ENCODE assay signal across 1 cellular context in the genomic region with DNA sequence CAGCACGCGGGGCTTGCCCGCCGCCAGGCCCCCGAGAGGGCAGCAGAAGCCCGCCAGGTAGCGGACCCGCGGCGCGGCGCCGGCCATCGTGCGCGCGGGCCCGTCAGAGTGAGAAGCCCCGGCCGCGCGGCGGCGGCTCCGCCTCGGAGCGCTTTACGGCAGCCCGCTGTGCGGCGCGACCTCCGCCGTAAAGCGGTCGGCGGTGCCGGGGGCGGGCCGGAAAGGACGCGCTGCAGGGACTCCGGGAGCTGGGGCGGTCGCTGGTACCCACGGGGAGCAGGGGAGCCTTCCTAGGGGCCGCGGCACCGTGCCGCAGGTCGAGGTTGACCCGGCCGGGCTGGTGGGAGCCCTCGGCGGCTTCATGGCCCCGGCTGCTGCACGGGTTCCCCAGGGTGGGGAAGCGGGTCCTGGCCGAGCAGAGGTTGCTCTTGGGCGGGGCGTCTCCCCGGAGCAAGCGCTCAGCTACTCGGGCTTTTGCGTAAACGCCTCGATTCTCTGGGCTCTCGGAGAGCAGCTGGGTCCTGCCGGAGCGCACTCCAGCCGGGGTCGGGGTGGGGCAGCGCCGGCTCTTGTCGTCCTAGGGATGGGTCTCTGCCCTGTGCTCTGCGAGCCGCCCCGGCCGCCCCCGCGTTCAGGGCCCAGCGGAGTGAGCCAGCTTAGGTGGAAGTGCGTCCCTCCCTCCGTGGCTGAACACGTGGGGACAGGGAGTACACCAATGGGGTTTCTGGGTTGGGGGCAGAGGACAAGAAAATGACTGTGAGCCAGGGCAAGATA.
TF ChIP-seq lines count a peak whose summit lies in the region.

A gene with protein sequence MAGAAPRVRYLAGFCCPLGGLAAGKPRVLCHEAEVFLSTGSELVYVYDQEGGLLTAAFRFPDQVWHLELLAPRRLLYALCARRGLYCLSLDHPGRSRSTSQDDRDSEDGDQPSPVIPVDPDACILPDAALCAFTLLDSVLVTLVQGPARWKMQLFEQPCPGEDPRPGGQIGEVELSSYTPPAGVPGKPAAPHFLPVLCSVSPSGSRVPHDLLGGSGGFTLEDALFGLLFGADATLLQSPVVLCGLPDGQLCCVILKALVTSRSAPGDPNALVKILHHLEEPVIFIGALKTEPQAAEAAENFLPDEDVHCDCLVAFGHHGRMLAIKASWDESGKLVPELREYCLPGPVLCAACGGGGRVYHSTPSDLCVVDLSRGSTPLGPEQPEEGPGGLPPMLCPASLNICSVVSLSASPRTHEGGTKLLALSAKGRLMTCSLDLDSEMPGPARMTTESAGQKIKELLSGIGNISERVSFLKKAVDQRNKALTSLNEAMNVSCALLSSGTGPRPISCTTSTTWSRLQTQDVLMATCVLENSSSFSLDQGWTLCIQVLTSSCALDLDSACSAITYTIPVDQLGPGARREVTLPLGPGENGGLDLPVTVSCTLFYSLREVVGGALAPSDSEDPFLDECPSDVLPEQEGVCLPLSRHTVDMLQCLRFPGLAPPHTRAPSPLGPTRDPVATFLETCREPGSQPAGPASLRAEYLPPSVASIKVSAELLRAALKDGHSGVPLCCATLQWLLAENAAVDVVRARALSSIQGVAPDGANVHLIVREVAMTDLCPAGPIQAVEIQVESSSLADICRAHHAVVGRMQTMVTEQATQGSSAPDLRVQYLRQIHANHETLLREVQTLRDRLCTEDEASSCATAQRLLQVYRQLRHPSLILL (minus strand): TSS at position 110 of the 774 bp plus-strand sequence. CDS start 23 bp downstream, at position 87.

TF ChIP-seq in K562, 482 proteins besides CTCF, POLR2A, EP300 and RAD21 (continued from another document and continues in another):
- TF ChIP-seq, protein P1, sequence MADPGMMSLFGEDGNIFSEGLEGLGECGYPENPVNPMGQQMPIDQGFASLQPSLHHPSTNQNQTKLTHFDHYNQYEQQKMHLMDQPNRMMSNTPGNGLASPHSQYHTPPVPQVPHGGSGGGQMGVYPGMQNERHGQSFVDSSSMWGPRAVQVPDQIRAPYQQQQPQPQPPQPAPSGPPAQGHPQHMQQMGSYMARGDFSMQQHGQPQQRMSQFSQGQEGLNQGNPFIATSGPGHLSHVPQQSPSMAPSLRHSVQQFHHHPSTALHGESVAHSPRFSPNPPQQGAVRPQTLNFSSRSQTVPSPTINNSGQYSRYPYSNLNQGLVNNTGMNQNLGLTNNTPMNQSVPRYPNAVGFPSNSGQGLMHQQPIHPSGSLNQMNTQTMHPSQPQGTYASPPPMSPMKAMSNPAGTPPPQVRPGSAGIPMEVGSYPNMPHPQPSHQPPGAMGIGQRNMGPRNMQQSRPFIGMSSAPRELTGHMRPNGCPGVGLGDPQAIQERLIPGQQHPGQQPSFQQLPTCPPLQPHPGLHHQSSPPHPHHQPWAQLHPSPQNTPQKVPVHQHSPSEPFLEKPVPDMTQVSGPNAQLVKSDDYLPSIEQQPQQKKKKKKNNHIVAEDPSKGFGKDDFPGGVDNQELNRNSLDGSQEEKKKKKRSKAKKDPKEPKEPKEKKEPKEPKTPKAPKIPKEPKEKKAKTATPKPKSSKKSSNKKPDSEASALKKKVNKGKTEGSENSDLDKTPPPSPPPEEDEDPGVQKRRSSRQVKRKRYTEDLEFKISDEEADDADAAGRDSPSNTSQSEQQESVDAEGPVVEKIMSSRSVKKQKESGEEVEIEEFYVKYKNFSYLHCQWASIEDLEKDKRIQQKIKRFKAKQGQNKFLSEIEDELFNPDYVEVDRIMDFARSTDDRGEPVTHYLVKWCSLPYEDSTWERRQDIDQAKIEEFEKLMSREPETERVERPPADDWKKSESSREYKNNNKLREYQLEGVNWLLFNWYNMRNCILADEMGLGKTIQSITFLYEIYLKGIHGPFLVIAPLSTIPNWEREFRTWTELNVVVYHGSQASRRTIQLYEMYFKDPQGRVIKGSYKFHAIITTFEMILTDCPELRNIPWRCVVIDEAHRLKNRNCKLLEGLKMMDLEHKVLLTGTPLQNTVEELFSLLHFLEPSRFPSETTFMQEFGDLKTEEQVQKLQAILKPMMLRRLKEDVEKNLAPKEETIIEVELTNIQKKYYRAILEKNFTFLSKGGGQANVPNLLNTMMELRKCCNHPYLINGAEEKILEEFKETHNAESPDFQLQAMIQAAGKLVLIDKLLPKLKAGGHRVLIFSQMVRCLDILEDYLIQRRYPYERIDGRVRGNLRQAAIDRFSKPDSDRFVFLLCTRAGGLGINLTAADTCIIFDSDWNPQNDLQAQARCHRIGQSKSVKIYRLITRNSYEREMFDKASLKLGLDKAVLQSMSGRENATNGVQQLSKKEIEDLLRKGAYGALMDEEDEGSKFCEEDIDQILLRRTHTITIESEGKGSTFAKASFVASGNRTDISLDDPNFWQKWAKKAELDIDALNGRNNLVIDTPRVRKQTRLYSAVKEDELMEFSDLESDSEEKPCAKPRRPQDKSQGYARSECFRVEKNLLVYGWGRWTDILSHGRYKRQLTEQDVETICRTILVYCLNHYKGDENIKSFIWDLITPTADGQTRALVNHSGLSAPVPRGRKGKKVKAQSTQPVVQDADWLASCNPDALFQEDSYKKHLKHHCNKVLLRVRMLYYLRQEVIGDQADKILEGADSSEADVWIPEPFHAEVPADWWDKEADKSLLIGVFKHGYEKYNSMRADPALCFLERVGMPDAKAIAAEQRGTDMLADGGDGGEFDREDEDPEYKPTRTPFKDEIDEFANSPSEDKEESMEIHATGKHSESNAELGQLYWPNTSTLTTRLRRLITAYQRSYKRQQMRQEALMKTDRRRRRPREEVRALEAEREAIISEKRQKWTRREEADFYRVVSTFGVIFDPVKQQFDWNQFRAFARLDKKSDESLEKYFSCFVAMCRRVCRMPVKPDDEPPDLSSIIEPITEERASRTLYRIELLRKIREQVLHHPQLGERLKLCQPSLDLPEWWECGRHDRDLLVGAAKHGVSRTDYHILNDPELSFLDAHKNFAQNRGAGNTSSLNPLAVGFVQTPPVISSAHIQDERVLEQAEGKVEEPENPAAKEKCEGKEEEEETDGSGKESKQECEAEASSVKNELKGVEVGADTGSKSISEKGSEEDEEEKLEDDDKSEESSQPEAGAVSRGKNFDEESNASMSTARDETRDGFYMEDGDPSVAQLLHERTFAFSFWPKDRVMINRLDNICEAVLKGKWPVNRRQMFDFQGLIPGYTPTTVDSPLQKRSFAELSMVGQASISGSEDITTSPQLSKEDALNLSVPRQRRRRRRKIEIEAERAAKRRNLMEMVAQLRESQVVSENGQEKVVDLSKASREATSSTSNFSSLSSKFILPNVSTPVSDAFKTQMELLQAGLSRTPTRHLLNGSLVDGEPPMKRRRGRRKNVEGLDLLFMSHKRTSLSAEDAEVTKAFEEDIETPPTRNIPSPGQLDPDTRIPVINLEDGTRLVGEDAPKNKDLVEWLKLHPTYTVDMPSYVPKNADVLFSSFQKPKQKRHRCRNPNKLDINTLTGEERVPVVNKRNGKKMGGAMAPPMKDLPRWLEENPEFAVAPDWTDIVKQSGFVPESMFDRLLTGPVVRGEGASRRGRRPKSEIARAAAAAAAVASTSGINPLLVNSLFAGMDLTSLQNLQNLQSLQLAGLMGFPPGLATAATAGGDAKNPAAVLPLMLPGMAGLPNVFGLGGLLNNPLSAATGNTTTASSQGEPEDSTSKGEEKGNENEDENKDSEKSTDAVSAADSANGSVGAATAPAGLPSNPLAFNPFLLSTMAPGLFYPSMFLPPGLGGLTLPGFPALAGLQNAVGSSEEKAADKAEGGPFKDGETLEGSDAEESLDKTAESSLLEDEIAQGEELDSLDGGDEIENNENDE (IDR thresholded peaks at IDR 0.05; ENCODE audit: low read depth, low read length) = no peak
- TF ChIP-seq STAT5A (IDR thresholded peaks at IDR 0.05; ENCODE audit: borderline replicate concordance, low read length) (no peak), XRCC4 (IDR thresholded peaks at IDR 0.05; ENCODE audit: extremely low read depth, insufficient read depth, insufficient read length) (no peak), ZSCAN32 (CRISPR knock-in tag; IDR thresholded peaks at IDR 0.05) (no peak), NUFIP1 (IDR thresholded peaks at IDR 0.05; ENCODE audit: partially characterized antibody) (no peak), CC2D1A (IDR thresholded peaks at IDR 0.05) (no peak), ZNF707 (CRISPR knock-in tag; conservative IDR thresholded peaks at IDR 0.05) (no peak), LCOR (CRISPR knock-in tag; IDR thresholded peaks at IDR 0.05) (no peak), FOXM1 (IDR thresholded peaks at IDR 0.05; ENCODE audit: low read depth) (no peak), FOXM1 (CRISPR knock-in tag; IDR thresholded peaks at IDR 0.05; ENCODE audit: low read depth) (0 out of 2 replicates have a peak, but pooled peaks have one; percentile 26), KLF1 (tag; IDR thresholded peaks at IDR 0.05) (no peak), ZNF133 (CRISPR knock-in tag; IDR thresholded peaks at IDR 0.05) (no peak), FOS (IDR thresholded peaks at IDR 0.05; ENCODE audit: extremely low read depth, insufficient read length) (peak; percentile 21), NFIX (CRISPR knock-in tag; IDR thresholded peaks at IDR 0.05; ENCODE audit: low read depth) (no peak), C11orf30 (IDR thresholded peaks at IDR 0.05; ENCODE audit: low read depth) (no peak; the same call in 1 of the 2 replicates), CHD4 (IDR thresholded peaks at IDR 0.05; ENCODE audit: insufficient read depth, insufficient replicate concordance, low read depth, low read length, poor library complexity, severe bottlenecking) (no peak), ATF7 (IDR thresholded peaks at IDR 0.05) (0 out of 2 replicates have a peak, but pooled peaks have one; percentile 6), SIN3A (IDR thresholded peaks at IDR 0.05; ENCODE audit: borderline replicate concordance in 2 of 2, control insufficient read depth in 1 of 2, low read depth in 2 of 2, low read length in 2 of 2) (peak in 1 of 2 experiments; percentile 31; a peak in 2 of 4 replicates), RBBP5 (IDR thresholded peaks at IDR 0.05; ENCODE audit: borderline replicate concordance, insufficient read depth, low read length, poor library complexity, severe bottlenecking) (peak; percentile 64), U2AF1 (optimal IDR thresholded peaks at IDR 0.05; ENCODE audit: low read depth, low read length) (peak; percentile 55), TARDBP (IDR thresholded peaks at IDR 0.05) (no peak), SPI1 (IDR thresholded peaks at IDR 0.05; ENCODE audit: borderline replicate concordance, low read depth, low read length) (no peak), ELF4 (CRISPR knock-in tag; IDR thresholded peaks at IDR 0.05) (no peak)
- TF ChIP-seq, protein P2, sequence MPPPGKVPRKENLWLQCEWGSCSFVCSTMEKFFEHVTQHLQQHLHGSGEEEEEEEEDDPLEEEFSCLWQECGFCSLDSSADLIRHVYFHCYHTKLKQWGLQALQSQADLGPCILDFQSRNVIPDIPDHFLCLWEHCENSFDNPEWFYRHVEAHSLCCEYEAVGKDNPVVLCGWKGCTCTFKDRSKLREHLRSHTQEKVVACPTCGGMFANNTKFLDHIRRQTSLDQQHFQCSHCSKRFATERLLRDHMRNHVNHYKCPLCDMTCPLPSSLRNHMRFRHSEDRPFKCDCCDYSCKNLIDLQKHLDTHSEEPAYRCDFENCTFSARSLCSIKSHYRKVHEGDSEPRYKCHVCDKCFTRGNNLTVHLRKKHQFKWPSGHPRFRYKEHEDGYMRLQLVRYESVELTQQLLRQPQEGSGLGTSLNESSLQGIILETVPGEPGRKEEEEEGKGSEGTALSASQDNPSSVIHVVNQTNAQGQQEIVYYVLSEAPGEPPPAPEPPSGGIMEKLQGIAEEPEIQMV (tag; conservative IDR thresholded peaks at IDR 0.05; ENCODE audit: low read depth) = no peak
- TF ChIP-seq, protein P3, sequence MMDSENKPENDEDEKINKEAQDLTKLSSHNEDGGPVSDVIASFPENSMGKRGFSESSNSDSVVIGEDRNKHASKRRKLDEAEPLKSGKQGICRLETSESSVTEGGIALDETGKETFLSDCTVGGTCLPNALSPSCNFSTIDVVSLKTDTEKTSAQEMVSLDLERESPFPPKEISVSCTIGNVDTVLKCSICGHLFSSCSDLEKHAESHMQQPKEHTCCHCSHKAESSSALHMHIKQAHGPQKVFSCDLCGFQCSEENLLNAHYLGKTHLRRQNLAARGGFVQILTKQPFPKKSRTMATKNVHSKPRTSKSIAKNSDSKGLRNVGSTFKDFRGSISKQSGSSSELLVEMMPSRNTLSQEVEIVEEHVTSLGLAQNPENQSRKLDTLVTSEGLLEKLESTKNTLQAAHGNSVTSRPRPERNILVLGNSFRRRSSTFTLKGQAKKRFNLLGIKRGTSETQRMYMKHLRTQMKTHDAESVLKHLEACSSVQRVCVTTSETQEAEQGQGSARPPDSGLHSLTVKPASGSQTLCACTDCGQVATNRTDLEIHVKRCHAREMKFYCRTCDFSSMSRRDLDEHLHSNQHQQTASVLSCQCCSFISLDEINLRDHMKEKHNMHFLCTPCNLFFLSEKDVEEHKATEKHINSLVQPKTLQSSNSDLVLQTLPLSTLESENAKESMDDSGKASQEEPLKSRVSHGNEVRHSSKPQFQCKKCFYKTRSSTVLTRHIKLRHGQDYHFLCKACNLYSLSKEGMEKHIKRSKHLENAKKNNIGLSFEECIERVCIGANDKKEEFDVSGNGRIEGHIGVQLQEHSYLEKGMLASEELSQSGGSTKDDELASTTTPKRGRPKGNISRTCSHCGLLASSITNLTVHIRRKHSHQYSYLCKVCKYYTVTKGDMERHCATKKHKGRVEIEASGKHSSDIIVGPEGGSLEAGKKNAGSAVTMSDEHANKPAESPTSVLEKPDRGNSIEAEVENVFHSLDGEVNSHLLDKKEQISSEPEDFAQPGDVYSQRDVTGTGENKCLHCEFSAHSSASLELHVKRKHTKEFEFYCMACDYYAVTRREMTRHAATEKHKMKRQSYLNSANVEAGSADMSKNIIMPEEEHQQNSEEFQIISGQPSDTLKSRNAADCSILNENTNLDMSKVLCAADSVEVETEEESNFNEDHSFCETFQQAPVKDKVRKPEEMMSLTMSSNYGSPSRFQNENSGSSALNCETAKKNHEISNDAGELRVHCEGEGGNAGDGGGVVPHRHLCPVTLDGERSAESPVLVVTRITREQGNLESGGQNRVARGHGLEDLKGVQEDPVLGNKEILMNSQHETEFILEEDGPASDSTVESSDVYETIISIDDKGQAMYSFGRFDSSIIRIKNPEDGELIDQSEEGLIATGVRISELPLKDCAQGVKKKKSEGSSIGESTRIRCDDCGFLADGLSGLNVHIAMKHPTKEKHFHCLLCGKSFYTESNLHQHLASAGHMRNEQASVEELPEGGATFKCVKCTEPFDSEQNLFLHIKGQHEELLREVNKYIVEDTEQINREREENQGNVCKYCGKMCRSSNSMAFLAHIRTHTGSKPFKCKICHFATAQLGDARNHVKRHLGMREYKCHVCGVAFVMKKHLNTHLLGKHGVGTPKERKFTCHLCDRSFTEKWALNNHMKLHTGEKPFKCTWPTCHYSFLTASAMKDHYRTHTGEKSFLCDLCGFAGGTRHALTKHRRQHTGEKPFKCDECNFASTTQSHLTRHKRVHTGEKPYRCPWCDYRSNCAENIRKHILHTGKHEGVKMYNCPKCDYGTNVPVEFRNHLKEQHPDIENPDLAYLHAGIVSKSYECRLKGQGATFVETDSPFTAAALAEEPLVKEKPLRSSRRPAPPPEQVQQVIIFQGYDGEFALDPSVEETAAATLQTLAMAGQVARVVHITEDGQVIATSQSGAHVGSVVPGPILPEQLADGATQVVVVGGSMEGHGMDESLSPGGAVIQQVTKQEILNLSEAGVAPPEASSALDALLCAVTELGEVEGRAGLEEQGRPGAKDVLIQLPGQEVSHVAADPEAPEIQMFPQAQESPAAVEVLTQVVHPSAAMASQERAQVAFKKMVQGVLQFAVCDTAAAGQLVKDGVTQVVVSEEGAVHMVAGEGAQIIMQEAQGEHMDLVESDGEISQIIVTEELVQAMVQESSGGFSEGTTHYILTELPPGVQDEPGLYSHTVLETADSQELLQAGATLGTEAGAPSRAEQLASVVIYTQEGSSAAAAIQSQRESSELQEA (IDR thresholded peaks at IDR 0.05; ENCODE audit: low read depth) = no peak
